17 cellular contexts compared by ENCODE assay signal in genomic region chrX:22959204-22959920, GRCh38. TPM values are rescaled to one million over a fixed set of nuclear protein-coding genes. Genes with fewer than 3 reads are reported as not detected.
A peak's percentile ranks its signal among the peaks of the same experiment; 100 is the strongest.
DNase-seq lines count a peak whose midpoint lies in the region; FAIRE-seq and TF ChIP-seq lines count a peak whose summit lies in the region.
"Had no signal": no experiment of that assay in that cellular context is flagged by ENCODE, and none has a peak within 500 bp of the region (broad histone marks: within the 10 kb centered on the region; RNA-seq: fewer than 3 reads in every experiment).

No MANE protein-coding gene starts in this region.

- no peak overlapping the region for H3K4me3 ChIP-seq in retinal pigment epithelial cell (ENCODE audit: low read length)
- H3K4me3 ChIP-seq: A549 had no signal

- intact Hi-C loops in head of caudate nucleus (cut with DNase I) = no loop called here

- FAIRE-seq in colon (lab: Jason Lieb, UNC) = peak; percentile 21
- FAIRE-seq: A549, GM12892 had no signal

- TF ChIP-seq CTCF in retinal pigment epithelial cell (conservative IDR thresholded peaks at IDR 0.05; ENCODE audit: low read depth, low read length) = no peak

- DNase-seq in amniotic epithelial cell (ENCODE audit: low read depth) (peak; percentile 26), myocyte (ENCODE audit: low read depth) (peak; percentile 11), retinal pigment epithelial cell (ENCODE audit: low read depth) (peak; percentile 32), GF-D8 (lab: John Stamatoyannopoulos, UW) (no peak), head of caudate nucleus (no peak), superior temporal gyrus (ENCODE audit: extremely low spot score) (no peak)
- DNase-seq: BE2C; CD4-positive, alpha-beta memory T cell; DMS79; HCEC 1CT; HFFc6 had no signal

RNA-seq across cellular contexts. Expression of gene DDX53, which starts 40.4 kb away (rescaled TPM):
- total RNA-seq in myocyte = not detected in 2 replicates
- not detected for polyA plus RNA-seq in myocyte (2012)
- total RNA-seq: CD4-positive, alpha-beta memory T cell; G401; H4; HFFc6 had no signal
- polyA plus RNA-seq: A549; AG04450; CD4-positive, alpha-beta memory T cell had no signal

Comparison
In these comparisons a context has a peak if more than half of its experiments do, and no peak if none do; other contexts are left out.
1. DNase-seq: peak in amniotic epithelial cell (single experiment), myocyte (single experiment) and retinal pigment epithelial cell (single experiment); none in GF-D8 (single experiment), head of caudate nucleus (0 of 42) and superior temporal gyrus (single experiment).